24 cellular contexts compared by ENCODE assay signal in genomic region chr4:89868261-89868660, GRCh38.
"Had no signal": no experiment of that assay in that cellular context is flagged by ENCODE, and none has a peak within 500 bp of the region (broad histone marks: within the 10 kb centered on the region; RNA-seq: fewer than 3 reads in every experiment).

No MANE protein-coding gene starts in this region.

- ATAC-seq: natural killer cell treated with Interleukin-12 subunit alpha and Interleukin-12 subunit beta and Interleukin-15 and Interleukin-18, amount 100 ng/mL, for 72 hours; psoas muscle; right cardiac atrium; right lobe of liver; stimulated activated effector memory CD8-positive, alpha-beta T cell treated with anti-CD3 and anti-CD28 coated beads, Interleukin-12 subunit alpha, Interleukin-12 subunit beta, amount 100 ng/mL, for 72 hours; stimulated activated naive B cell treated with anti-CD40 and anti-IgM and Interleukin-4, amounts not matched to agents 10 μg/mL and 1 μg/mL and 100 μg/mL, for 72 hours had no signal

- H3K4me3 ChIP-seq: ovary, psoas muscle, right lobe of liver, sigmoid colon, stomach, thoracic aorta, thyroid gland, tibial nerve, upper lobe of left lung, vagina had no signal

- FAIRE-seq: urothelium cell line had no signal

- DNase-seq: nephron progenitor cell; nucleus accumbens; ovary; posterior cingulate gyrus; psoas muscle; right cardiac atrium; right lobe of liver; sigmoid colon; small intestine; stimulated activated CD4-positive, alpha-beta T cell treated with anti-CD3 and anti-CD28 coated beads, Interleukin-15, amount 100 ng/mL, for 24 hours; stimulated activated CD4-positive, alpha-beta T cell treated with anti-CD3 and anti-CD28 coated beads, Interleukin-2, amount 100 ng/mL, for 24 hours; stimulated activated CD4-positive, alpha-beta T cell treated with anti-CD3 and anti-CD28 coated beads, Interleukin-2, amount 100 ng/mL, for 48 hours; stimulated activated CD4-positive, alpha-beta T cell treated with anti-CD3 and anti-CD28 coated beads, Interleukin-4, amount 100 ng/mL, for 24 hours; stimulated activated naive B cell treated with anti-CD40 and anti-IgM and Interleukin-4, amounts not matched to agents 10 μg/mL and 1 μg/mL and 100 μg/mL, for 72 hours; stimulated activated naive CD4-positive, alpha-beta T cell treated with Interleukin-2 at 50 U/mL for 16 hours; stomach; thyroid gland; upper lobe of left lung had no signal
